36 cellular contexts compared by ENCODE assay signal in genomic region chr11:1375955-1376258, GRCh38.
"Had no signal": no experiment of that assay in that cellular context is flagged by ENCODE, and none has a peak within 500 bp of the region (broad histone marks: within the 10 kb centered on the region; RNA-seq: fewer than 3 reads in every experiment).

No MANE protein-coding gene starts in this region.

- H3K9me3 Mint-ChIP-seq: activated CD4-positive, alpha-beta memory T cell treated with anti-CD3 and anti-CD28 coated beads for 36 hours; activated CD4-positive, alpha-beta T cell treated with anti-CD3 and anti-CD28 coated beads, Interleukin-2, amount 10 ng/mL, durations not matched to agents 24 days and 14 days; activated naive CD4-positive, alpha-beta T cell treated with anti-CD3 and anti-CD28 coated beads, Interleukin-2, amount 50 U/mL, for 24 hours; activated naive CD8-positive, alpha-beta T cell treated with anti-CD3 and anti-CD28 coated beads for 36 hours; activated naive CD8-positive, alpha-beta T cell treated with anti-CD3 and anti-CD28 coated beads, Interleukin-2, amount 50 U/mL, for 24 hours; activated T-helper 1 cell treated with anti-CD3 and anti-CD28 coated beads, Interleukin-12 subunit alpha, Interleukin-12 subunit beta, Interleukin-2, Interleukin-4 antibody, amounts not matched to agents 30 ng/mL and 10 ng/mL and 1 ng/mL, durations not matched to agents 14 hours and 24 hours and 36 hours; activated T-helper 2 cell treated with anti-CD3 and anti-CD28 coated beads, Interferon-gamma antibody, Interleukin-2, Interleukin-4, amounts not matched to agents 10 μg/mL and 5 μg/mL and 100 μg/mL, durations not matched to agents 14 hours and 24 hours and 36 hours; central memory CD8-positive, alpha-beta T cell; T-helper 2 cell treated with Interferon-gamma antibody and Interleukin-4, amounts not matched to agents 5 μg/mL and 100 μg/mL, for 36 hours had no signal

- H3K27ac ChIP-seq: adrenal gland, ascending aorta, breast epithelium, cardiac muscle cell, heart left ventricle had no signal

- ATAC-seq: activated CD4-positive, alpha-beta T cell treated with anti-CD3 and anti-CD28 coated beads for 36 hours; activated CD8-positive, alpha-beta memory T cell treated with anti-CD3 and anti-CD28 coated beads, Interleukin-2, amount 10 ng/mL, durations not matched to agents 7 days and 5 days; activated CD8-positive, alpha-beta T cell treated with anti-CD3 and anti-CD28 coated beads, Interleukin-2, amount 10 ng/mL, durations not matched to agents 7 days and 5 days; activated naive CD8-positive, alpha-beta T cell treated with anti-CD3 and anti-CD28 coated beads, Interleukin-2, amount 50 U/mL, for 24 hours; esophagus mucosa; T-helper 17 cell had no signal

- H3K27me3 Mint-ChIP-seq: activated CD4-positive, alpha-beta memory T cell treated with anti-CD3 and anti-CD28 coated beads for 36 hours; activated CD4-positive, alpha-beta T cell treated with anti-CD3 and anti-CD28 coated beads for 36 hours; activated naive CD4-positive, alpha-beta T cell treated with anti-CD3 and anti-CD28 coated beads, Interleukin-2, amount 50 U/mL, for 24 hours; activated naive CD8-positive, alpha-beta T cell treated with anti-CD3 and anti-CD28 coated beads for 36 hours; activated naive CD8-positive, alpha-beta T cell treated with anti-CD3 and anti-CD28 coated beads, Interleukin-2, amount 50 U/mL, for 24 hours; central memory CD8-positive, alpha-beta T cell had no signal

- H3K4me3 ChIP-seq: adrenal gland, ascending aorta, breast epithelium, cardiac muscle cell, heart left ventricle had no signal

- DNase-seq: activated CD4-positive, alpha-beta memory T cell treated with anti-CD3 and anti-CD28 coated beads for 36 hours; activated CD4-positive, alpha-beta T cell treated with anti-CD3 and anti-CD28 coated beads for 36 hours; activated CD4-positive, alpha-beta T cell treated with anti-CD3 and anti-CD28 coated beads, Interleukin-2, amount 10 ng/mL, durations not matched to agents 24 days and 14 days; activated CD4-positive, CD25-positive, alpha-beta regulatory T cell; activated CD4-positive, CD25-positive, alpha-beta regulatory T cell treated with anti-CD3 and anti-CD28 coated beads, Interleukin-2, amount 50 U/mL, for 72 hours; activated CD8-positive, alpha-beta memory T cell treated with anti-CD3 and anti-CD28 coated beads, Interleukin-2, amount 10 ng/mL, durations not matched to agents 7 days and 5 days; activated CD8-positive, alpha-beta memory T cell treated with anti-CD3 and anti-CD28 coated beads, Interleukin-2, amount 50 U/mL, for 4 hours; activated CD8-positive, alpha-beta T cell treated with anti-CD3 and anti-CD28 coated beads, Interleukin-2, amount 10 ng/mL, durations not matched to agents 7 days and 5 days; activated effector memory CD4-positive, alpha-beta T cell treated with anti-CD3 and anti-CD28 coated beads, Interleukin-2, amount 50 U/mL, for 16 hours; activated naive CD4-positive, alpha-beta T cell treated with anti-CD3 and anti-CD28 coated beads for 36 hours; activated naive CD8-positive, alpha-beta T cell treated with anti-CD3 and anti-CD28 coated beads for 36 hours; activated naive CD8-positive, alpha-beta T cell treated with anti-CD3 and anti-CD28 coated beads, Interleukin-2, amount 50 U/mL, for 24 hours; activated T-cell treated with anti-CD3 and anti-CD28 coated beads, Interleukin-2, amount 50 U/mL, for 1 hour; activated T-cell treated with anti-CD3 and anti-CD28 coated beads, Interleukin-2, amount 50 U/mL, for 48 hours; adrenal gland; amygdala; cortex of kidney; dermis blood vessel endothelial cell; effector memory CD4-positive, alpha-beta T cell; endodermal cell; foreskin fibroblast; glutamatergic neuron; T-helper 1 cell; T-helper 17 cell; T1000 had no signal

- H3K36me3 ChIP-seq: adrenal gland, ascending aorta, breast epithelium, cardiac muscle cell, heart left ventricle had no signal

- H3K36me3 Mint-ChIP-seq: activated CD4-positive, alpha-beta memory T cell treated with anti-CD3 and anti-CD28 coated beads for 36 hours; activated CD8-positive, alpha-beta memory T cell treated with anti-CD3 and anti-CD28 coated beads, Interleukin-2, amount 10 ng/mL, durations not matched to agents 7 days and 5 days; activated naive CD4-positive, alpha-beta T cell treated with anti-CD3 and anti-CD28 coated beads, Interleukin-2, amount 50 U/mL, for 24 hours; activated naive CD8-positive, alpha-beta T cell treated with anti-CD3 and anti-CD28 coated beads for 36 hours; brain had no signal

- H3K9me3 ChIP-seq: adrenal gland, ascending aorta, breast epithelium had no signal

- H3K27me3 ChIP-seq: adrenal gland, ascending aorta, cardiac muscle cell had no signal

- H3K27ac Mint-ChIP-seq: activated CD4-positive, alpha-beta memory T cell treated with anti-CD3 and anti-CD28 coated beads for 36 hours; activated CD4-positive, alpha-beta T cell treated with anti-CD3 and anti-CD28 coated beads for 36 hours; activated CD4-positive, alpha-beta T cell treated with anti-CD3 and anti-CD28 coated beads, Interleukin-2, amount 10 ng/mL, durations not matched to agents 24 days and 14 days; activated CD8-positive, alpha-beta memory T cell treated with anti-CD3 and anti-CD28 coated beads, Interleukin-2, amount 10 ng/mL, durations not matched to agents 7 days and 5 days; activated CD8-positive, alpha-beta T cell treated with anti-CD3 and anti-CD28 coated beads, Interleukin-2, amount 10 ng/mL, durations not matched to agents 7 days and 5 days; activated naive CD4-positive, alpha-beta T cell treated with anti-CD3 and anti-CD28 coated beads for 36 hours; activated naive CD4-positive, alpha-beta T cell treated with anti-CD3 and anti-CD28 coated beads, Interleukin-2, amount 50 U/mL, for 24 hours; activated naive CD8-positive, alpha-beta T cell treated with anti-CD3 and anti-CD28 coated beads for 36 hours; activated naive CD8-positive, alpha-beta T cell treated with anti-CD3 and anti-CD28 coated beads, Interleukin-2, amount 50 U/mL, for 24 hours; activated T-helper 1 cell treated with anti-CD3 and anti-CD28 coated beads, Interleukin-12 subunit alpha, Interleukin-12 subunit beta, Interleukin-2, Interleukin-4 antibody, amounts not matched to agents 30 ng/mL and 10 ng/mL and 1 ng/mL, durations not matched to agents 14 hours and 24 hours and 36 hours; activated T-helper 2 cell treated with anti-CD3 and anti-CD28 coated beads, Interferon-gamma antibody, Interleukin-2, Interleukin-4, amounts not matched to agents 10 μg/mL and 5 μg/mL and 100 μg/mL, durations not matched to agents 14 hours and 24 hours and 36 hours; endodermal cell; T-helper 17 cell; T-helper 2 cell treated with Interferon-gamma antibody and Interleukin-4, amounts not matched to agents 5 μg/mL and 100 μg/mL, for 36 hours had no signal

- H3K4me1 ChIP-seq: adrenal gland, ascending aorta, breast epithelium, heart left ventricle had no signal

- H3K4me3 Mint-ChIP-seq: activated CD4-positive, alpha-beta memory T cell treated with anti-CD3 and anti-CD28 coated beads for 36 hours; activated CD4-positive, alpha-beta T cell treated with anti-CD3 and anti-CD28 coated beads for 36 hours; activated CD4-positive, alpha-beta T cell treated with anti-CD3 and anti-CD28 coated beads, Interleukin-2, amount 10 ng/mL, durations not matched to agents 24 days and 14 days; activated CD8-positive, alpha-beta memory T cell treated with anti-CD3 and anti-CD28 coated beads, Interleukin-2, amount 10 ng/mL, durations not matched to agents 7 days and 5 days; activated CD8-positive, alpha-beta T cell treated with anti-CD3 and anti-CD28 coated beads, Interleukin-2, amount 10 ng/mL, durations not matched to agents 7 days and 5 days; activated naive CD4-positive, alpha-beta T cell treated with anti-CD3 and anti-CD28 coated beads for 36 hours; activated naive CD4-positive, alpha-beta T cell treated with anti-CD3 and anti-CD28 coated beads, Interleukin-2, amount 50 U/mL, for 24 hours; activated naive CD8-positive, alpha-beta T cell treated with anti-CD3 and anti-CD28 coated beads for 36 hours; activated naive CD8-positive, alpha-beta T cell treated with anti-CD3 and anti-CD28 coated beads, Interleukin-2, amount 50 U/mL, for 24 hours; activated T-helper 1 cell treated with anti-CD3 and anti-CD28 coated beads, Interleukin-12 subunit alpha, Interleukin-12 subunit beta, Interleukin-2, Interleukin-4 antibody, amounts not matched to agents 30 ng/mL and 10 ng/mL and 1 ng/mL, durations not matched to agents 14 hours and 24 hours and 36 hours; brain; central memory CD8-positive, alpha-beta T cell; endodermal cell; T-helper 17 cell; T-helper 2 cell treated with Interferon-gamma antibody and Interleukin-4, amounts not matched to agents 5 μg/mL and 100 μg/mL, for 36 hours had no signal

- H3K4me1 Mint-ChIP-seq: activated CD4-positive, alpha-beta T cell treated with anti-CD3 and anti-CD28 coated beads for 36 hours; activated CD4-positive, alpha-beta T cell treated with anti-CD3 and anti-CD28 coated beads, Interleukin-2, amount 10 ng/mL, durations not matched to agents 24 days and 14 days; activated CD8-positive, alpha-beta memory T cell treated with anti-CD3 and anti-CD28 coated beads, Interleukin-2, amount 10 ng/mL, durations not matched to agents 7 days and 5 days; activated naive CD4-positive, alpha-beta T cell treated with anti-CD3 and anti-CD28 coated beads, Interleukin-2, amount 50 U/mL, for 24 hours; activated naive CD8-positive, alpha-beta T cell treated with anti-CD3 and anti-CD28 coated beads for 36 hours; activated naive CD8-positive, alpha-beta T cell treated with anti-CD3 and anti-CD28 coated beads, Interleukin-2, amount 50 U/mL, for 24 hours; central memory CD8-positive, alpha-beta T cell; endodermal cell; T-helper 17 cell had no signal
